Comparison of ENCODE assay signal across 13 cellular contexts in genomic region chr1:71593523-71593922, GRCh38.
A peak's percentile ranks its signal among the peaks of the same experiment; 100 is the strongest.
DNase-seq lines count a peak whose midpoint lies in the region; ATAC-seq and TF ChIP-seq lines count a peak whose summit lies in the region.
"Had no signal": no experiment of that assay in that cellular context is flagged by ENCODE, and none has a peak within 500 bp of the region (broad histone marks: within the 10 kb centered on the region; RNA-seq: fewer than 3 reads in every experiment).

No MANE protein-coding gene starts in this region.

- no peaks in the 10 kb centered on the region for H3K4me1 Mint-ChIP-seq in activated naive CD8-positive, alpha-beta T cell treated with anti-CD3 and anti-CD28 coated beads, Interleukin-2, amount 50 U/mL, for 24 hours
- H3K4me1 Mint-ChIP-seq: IgD-negative memory B cell had no signal

- H3K4me3 Mint-ChIP-seq in activated naive CD8-positive, alpha-beta T cell treated with anti-CD3 and anti-CD28 coated beads, Interleukin-2, amount 50 U/mL, for 24 hours = no peak overlapping the region
- H3K4me3 Mint-ChIP-seq: IgD-negative memory B cell had no signal

- H3K9me3 Mint-ChIP-seq in activated naive CD8-positive, alpha-beta T cell treated with anti-CD3 and anti-CD28 coated beads, Interleukin-2, amount 50 U/mL, for 24 hours = no peaks in the 10 kb centered on the region

- TF ChIP-seq CTCF in C4-2B (conservative IDR thresholded peaks at IDR 0.05) (peak; percentile 42), fibroblast of villous mesenchyme (IDR thresholded peaks at IDR 0.05; ENCODE audit: insufficient read depth, low read depth, low read length) (peak; percentile 25)

- ATAC-seq in GM19395 (IDR thresholded peaks at IDR 0.05; ENCODE audit: unreplicated experiment) (peak; percentile 48), GM19023 (IDR thresholded peaks at IDR 0.05; ENCODE audit: unreplicated experiment) (no peak)
- no peak for ATAC-seq in activated naive CD8-positive, alpha-beta T cell treated with anti-CD3 and anti-CD28 coated beads, Interleukin-2, amount 50 U/mL, for 24 hours
- ATAC-seq: activated naive CD4-positive, alpha-beta T cell treated with anti-CD3 and anti-CD28 coated beads, Interleukin-2, amount 50 U/mL, for 72 hours; left lung had no signal

- no peaks in the 10 kb centered on the region for H3K27me3 Mint-ChIP-seq in activated naive CD8-positive, alpha-beta T cell treated with anti-CD3 and anti-CD28 coated beads, Interleukin-2, amount 50 U/mL, for 24 hours
- H3K27me3 Mint-ChIP-seq: IgD-negative memory B cell had no signal

- H3K36me3 Mint-ChIP-seq in activated naive CD8-positive, alpha-beta T cell treated with anti-CD3 and anti-CD28 coated beads, Interleukin-2, amount 50 U/mL, for 24 hours (ENCODE audit: low read depth) = no peaks in the 10 kb centered on the region
- H3K36me3 Mint-ChIP-seq: activated naive CD4-positive, alpha-beta T cell treated with anti-CD3 and anti-CD28 coated beads, Interleukin-2, amount 50 U/mL, for 72 hours; IgD-negative memory B cell had no signal

- DNase-seq in NOMO-1 treated with dmso at 0.1 percent for 144 hours (lab: John Stamatoyannopoulos, UW; ENCODE audit: unreplicated experiment) (peak; percentile 6), fibroblast of villous mesenchyme (ENCODE audit: low read depth) (no peak), head of caudate nucleus (no peak)
- DNase-seq in stimulated activated CD4-positive, alpha-beta T cell treated with anti-CD3 and anti-CD28 coated beads, Interleukin-4, amount 100 ng/mL, for 4 hours = no peak
- no peak for DNase-seq in activated naive CD8-positive, alpha-beta T cell treated with anti-CD3 and anti-CD28 coated beads, Interleukin-2, amount 50 U/mL, for 24 hours
- DNase-seq: activated CD4-positive, CD25-positive, alpha-beta regulatory T cell; left lung; NCI-H526 treated with DMSO at 0.1 percent for 48 hours had no signal

- no peak overlapping the region for H3K4me3 ChIP-seq in fibroblast of villous mesenchyme (ENCODE audit: low read depth, low read length)
- H3K4me3 ChIP-seq: left lung had no signal

- H3K27ac ChIP-seq in C4-2B = no peak overlapping the region
- H3K27ac ChIP-seq: left lung had no signal

- H3K27ac Mint-ChIP-seq in activated naive CD8-positive, alpha-beta T cell treated with anti-CD3 and anti-CD28 coated beads, Interleukin-2, amount 50 U/mL, for 24 hours = no peak overlapping the region
- H3K27ac Mint-ChIP-seq: activated naive CD4-positive, alpha-beta T cell treated with anti-CD3 and anti-CD28 coated beads, Interleukin-2, amount 50 U/mL, for 72 hours; IgD-negative memory B cell had no signal

- intact Hi-C loops in head of caudate nucleus (cut with DNase I) = no loop called here
